26 cellular contexts compared by ENCODE assay signal in the genomic region with DNA sequence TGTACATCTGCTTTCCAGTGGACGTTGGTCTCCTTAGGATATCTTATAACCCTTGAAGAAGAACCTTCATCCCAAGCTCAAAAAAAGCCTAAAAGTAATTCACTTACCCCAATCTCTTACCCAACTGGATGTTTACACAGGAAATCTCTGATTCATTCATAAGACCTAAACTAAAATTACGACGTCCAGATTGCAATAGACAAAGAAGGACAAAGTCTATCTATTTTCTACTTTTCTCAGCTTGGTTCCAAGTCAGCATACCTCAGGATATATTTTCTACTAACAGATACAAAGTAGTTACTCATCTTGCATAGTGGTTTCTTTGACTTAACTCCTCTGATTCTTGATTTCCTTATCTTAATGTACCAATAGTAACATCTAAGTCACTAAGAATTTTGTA.
"Had no signal": no experiment of that assay in that cellular context is flagged by ENCODE, and none has a peak within 500 bp of the region (broad histone marks: within the 10 kb centered on the region; RNA-seq: fewer than 3 reads in every experiment).

No MANE protein-coding gene starts in this region.

- H3K4me1 Mint-ChIP-seq: stimulated activated memory B cell treated with anti-CD40 and anti-IgM and Interleukin-4, amounts not matched to agents 10 μg/mL and 1 μg/mL and 100 μg/mL, for 72 hours had no signal

- H3K27me3 Mint-ChIP-seq: dendritic cell treated with granulocyte-macrophage colony-stimulating factor and Interleukin-4, amounts not matched to agents 40 ng/mL and 50 ng/mL, for 4 days; effector memory CD8-positive, alpha-beta T cell; naive thymus-derived CD4-positive, alpha-beta T cell; stimulated activated memory B cell treated with anti-CD40 and anti-IgM and Interleukin-4, amounts not matched to agents 10 μg/mL and 1 μg/mL and 100 μg/mL, for 72 hours; stimulated activated naive CD8-positive, alpha-beta T cell treated with anti-CD3 and anti-CD28 coated beads, Interleukin-15, Interleukin-2, amounts not matched to agents 100 ng/mL and 50 ng/mL, for 24 hours had no signal

- H3K27ac Mint-ChIP-seq: dendritic cell treated with granulocyte-macrophage colony-stimulating factor and Interleukin-4, amounts not matched to agents 40 ng/mL and 50 ng/mL, for 4 days; effector memory CD8-positive, alpha-beta T cell; naive thymus-derived CD4-positive, alpha-beta T cell; nephron progenitor cell; stimulated activated memory B cell treated with anti-CD40 and anti-IgM and Interleukin-4, amounts not matched to agents 10 μg/mL and 1 μg/mL and 100 μg/mL, for 72 hours; stimulated activated naive CD8-positive, alpha-beta T cell treated with anti-CD3 and anti-CD28 coated beads, Interleukin-15, Interleukin-2, amounts not matched to agents 100 ng/mL and 50 ng/mL, for 24 hours had no signal

- H3K27ac ChIP-seq: epithelial cell of prostate, esophagus muscularis mucosa, gastroesophageal sphincter, left ventricle myocardium inferior, lower lobe of right lung, neutrophil, psoas muscle, right lobe of liver, spleen, tibial artery, upper lobe of right lung, vagina had no signal

- H3K4me3 Mint-ChIP-seq: dendritic cell treated with granulocyte-macrophage colony-stimulating factor and Interleukin-4, amounts not matched to agents 40 ng/mL and 50 ng/mL, for 4 days; effector memory CD8-positive, alpha-beta T cell; naive thymus-derived CD4-positive, alpha-beta T cell; nephron progenitor cell; stimulated activated memory B cell treated with anti-CD40 and anti-IgM and Interleukin-4, amounts not matched to agents 10 μg/mL and 1 μg/mL and 100 μg/mL, for 72 hours; stimulated activated naive CD8-positive, alpha-beta T cell treated with anti-CD3 and anti-CD28 coated beads, Interleukin-15, Interleukin-2, amounts not matched to agents 100 ng/mL and 50 ng/mL, for 24 hours had no signal

- H3K9me3 ChIP-seq: esophagus muscularis mucosa, gastroesophageal sphincter, left ventricle myocardium inferior, lower lobe of right lung, neutrophil, psoas muscle, right lobe of liver, tibial artery, upper lobe of right lung, vagina had no signal

- H3K4me3 ChIP-seq: esophagus muscularis mucosa, gastroesophageal sphincter, left ventricle myocardium inferior, lower lobe of right lung, psoas muscle, right lobe of liver, spleen, tibial artery, upper lobe of right lung, vagina had no signal

- H3K27me3 ChIP-seq: esophagus muscularis mucosa, gastroesophageal sphincter, neutrophil, right lobe of liver, spleen, tibial artery, upper lobe of right lung, vagina had no signal

- H3K4me1 ChIP-seq: esophagus muscularis mucosa, gastroesophageal sphincter, left ventricle myocardium inferior, lower lobe of right lung, psoas muscle, right lobe of liver, spleen, upper lobe of right lung, vagina had no signal

- H3K9me3 Mint-ChIP-seq: nephron progenitor cell had no signal

- H3K36me3 Mint-ChIP-seq: immature natural killer cell; stimulated activated memory B cell treated with anti-CD40 and anti-IgM and Interleukin-4, amounts not matched to agents 10 μg/mL and 1 μg/mL and 100 μg/mL, for 72 hours had no signal

- ATAC-seq: effector memory CD8-positive, alpha-beta T cell; gastroesophageal sphincter; left cardiac atrium; naive thymus-derived CD4-positive, alpha-beta T cell; psoas muscle; right lobe of liver; stimulated activated memory B cell treated with anti-CD40 and anti-IgM and Interleukin-4, amounts not matched to agents 10 μg/mL and 1 μg/mL and 100 μg/mL, for 72 hours; upper lobe of right lung had no signal

- H3K36me3 ChIP-seq: esophagus muscularis mucosa, gastroesophageal sphincter, left ventricle myocardium inferior, lower lobe of right lung, neutrophil, right lobe of liver, spleen, tibial artery, upper lobe of right lung, vagina had no signal

- DNase-seq: effector memory CD8-positive, alpha-beta T cell; immature natural killer cell; kidney; left cardiac atrium; left ventricle myocardium inferior; lower lobe of right lung; mesendoderm; naive thymus-derived CD4-positive, alpha-beta T cell; nephron progenitor cell; psoas muscle; retina; right lobe of liver; spleen; stimulated activated CD4-positive, alpha-beta T cell treated with anti-CD3 and anti-CD28 coated beads, Interleukin-15, amount 100 ng/mL, for 24 hours; stimulated activated CD4-positive, alpha-beta T cell treated with anti-CD3 and anti-CD28 coated beads, Interleukin-1b, Interleukin-23, amount 100 ng/mL, for 48 hours; stimulated activated CD4-positive, alpha-beta T cell treated with anti-CD3 and anti-CD28 coated beads, Interleukin-4, amount 100 ng/mL, for 24 hours; tibial artery; upper lobe of right lung had no signal
